ENCODE assay signal across 27 cellular contexts in the genomic region with DNA sequence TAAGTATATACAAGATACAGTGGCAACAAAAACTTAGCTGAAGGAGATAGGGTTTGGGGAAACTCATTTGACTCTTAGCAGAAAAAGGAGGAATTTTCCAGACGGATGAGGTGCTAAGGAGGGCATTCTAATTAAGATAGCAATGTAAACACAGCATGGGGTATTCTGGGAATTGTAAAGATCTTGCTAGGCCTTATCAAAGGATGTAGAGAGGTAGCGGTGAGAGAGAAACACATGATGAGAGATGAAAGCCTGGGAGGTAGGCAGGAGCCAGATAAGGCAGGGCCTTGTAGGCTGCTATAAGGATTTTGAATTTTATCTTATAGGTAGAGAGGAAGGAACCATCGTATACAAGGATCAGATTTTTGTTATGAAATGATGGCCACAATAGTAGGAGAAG.
"Had no signal": no experiment of that assay in that cellular context is flagged by ENCODE, and none has a peak within 500 bp of the region (broad histone marks: within the 10 kb centered on the region; RNA-seq: fewer than 3 reads in every experiment).

No MANE protein-coding gene starts in this region.

- H3K9me3 Mint-ChIP-seq: activated naive CD4-positive, alpha-beta T cell treated with anti-CD3 and anti-CD28 coated beads, Interleukin-2, amount 10 ng/mL, durations not matched to agents 7 days and 5 days; activated naive CD8-positive, alpha-beta T cell treated with anti-CD3 and anti-CD28 coated beads for 36 hours; activated T-helper 17 cell treated with anti-CD3 and anti-CD28 coated beads, Interleukin-2, amount 50 U/mL, for 72 hours had no signal

- H3K36me3 Mint-ChIP-seq: activated naive CD4-positive, alpha-beta T cell treated with anti-CD3 and anti-CD28 coated beads, Interleukin-2, amount 10 ng/mL, durations not matched to agents 7 days and 5 days; activated naive CD8-positive, alpha-beta T cell treated with anti-CD3 and anti-CD28 coated beads for 36 hours; T-cell had no signal

- ATAC-seq: activated CD4-positive, alpha-beta T cell treated with anti-CD3 and anti-CD28 coated beads for 36 hours; activated T-helper 17 cell treated with anti-CD3 and anti-CD28 coated beads, Interleukin-2, amount 50 U/mL, for 72 hours; Panc1; Right ventricle myocardium inferior; T-cell had no signal

- H3K27me3 ChIP-seq: brain microvascular endothelial cell, MG63 had no signal

- H3K36me3 ChIP-seq: brain microvascular endothelial cell, MG63 had no signal

- H3K27me3 Mint-ChIP-seq: activated CD4-positive, alpha-beta memory T cell treated with anti-CD3 and anti-CD28 coated beads, Interleukin-2, amount 10 ng/mL, durations not matched to agents 7 days and 5 days; activated CD4-positive, alpha-beta T cell treated with anti-CD3 and anti-CD28 coated beads for 36 hours; activated naive CD4-positive, alpha-beta T cell treated with anti-CD3 and anti-CD28 coated beads, Interleukin-2, amount 10 ng/mL, durations not matched to agents 7 days and 5 days; activated naive CD8-positive, alpha-beta T cell treated with anti-CD3 and anti-CD28 coated beads for 36 hours; activated T-helper 17 cell treated with anti-CD3 and anti-CD28 coated beads, Interleukin-2, amount 50 U/mL, for 72 hours; T-cell had no signal

- H3K4me1 Mint-ChIP-seq: activated CD4-positive, alpha-beta memory T cell treated with anti-CD3 and anti-CD28 coated beads, Interleukin-2, amount 10 ng/mL, durations not matched to agents 7 days and 5 days; activated CD4-positive, alpha-beta T cell treated with anti-CD3 and anti-CD28 coated beads for 36 hours; activated naive CD4-positive, alpha-beta T cell treated with anti-CD3 and anti-CD28 coated beads, Interleukin-2, amount 10 ng/mL, durations not matched to agents 7 days and 5 days; activated naive CD8-positive, alpha-beta T cell treated with anti-CD3 and anti-CD28 coated beads for 36 hours; activated T-helper 17 cell treated with anti-CD3 and anti-CD28 coated beads, Interleukin-2, amount 50 U/mL, for 72 hours; T-cell had no signal

- H3K27ac ChIP-seq: brain microvascular endothelial cell, SK-N-MC had no signal

- H3K9me3 ChIP-seq: MG63 had no signal

- H3K4me3 ChIP-seq: MG63, SK-N-MC had no signal

- H3K4me3 Mint-ChIP-seq: activated CD4-positive, alpha-beta memory T cell treated with anti-CD3 and anti-CD28 coated beads, Interleukin-2, amount 10 ng/mL, durations not matched to agents 7 days and 5 days; activated CD4-positive, alpha-beta T cell treated with anti-CD3 and anti-CD28 coated beads for 36 hours; activated naive CD4-positive, alpha-beta T cell treated with anti-CD3 and anti-CD28 coated beads, Interleukin-2, amount 10 ng/mL, durations not matched to agents 7 days and 5 days; activated naive CD8-positive, alpha-beta T cell treated with anti-CD3 and anti-CD28 coated beads for 36 hours; activated T-helper 17 cell treated with anti-CD3 and anti-CD28 coated beads, Interleukin-2, amount 50 U/mL, for 72 hours; T-cell had no signal

- H3K27ac Mint-ChIP-seq: activated CD4-positive, alpha-beta memory T cell treated with anti-CD3 and anti-CD28 coated beads, Interleukin-2, amount 10 ng/mL, durations not matched to agents 7 days and 5 days; activated CD4-positive, alpha-beta T cell treated with anti-CD3 and anti-CD28 coated beads for 36 hours; activated naive CD4-positive, alpha-beta T cell treated with anti-CD3 and anti-CD28 coated beads, Interleukin-2, amount 10 ng/mL, durations not matched to agents 7 days and 5 days; activated naive CD8-positive, alpha-beta T cell treated with anti-CD3 and anti-CD28 coated beads for 36 hours; activated T-helper 17 cell treated with anti-CD3 and anti-CD28 coated beads, Interleukin-2, amount 50 U/mL, for 72 hours; T-cell had no signal

- DNase-seq: activated CD4-positive, alpha-beta memory T cell treated with anti-CD3 and anti-CD28 coated beads, Interleukin-2, amount 10 ng/mL, durations not matched to agents 7 days and 5 days; activated CD4-positive, alpha-beta T cell treated with anti-CD3 and anti-CD28 coated beads for 36 hours; activated CD4-positive, alpha-beta T cell treated with anti-CD3 and anti-CD28 coated beads, Interleukin-2, amount 50 U/mL, for 1 hour; activated gamma-delta T cell; activated naive CD4-positive, alpha-beta T cell treated with anti-CD3 and anti-CD28 coated beads, Interleukin-2, amount 10 ng/mL, durations not matched to agents 7 days and 5 days; activated naive CD8-positive, alpha-beta T cell treated with anti-CD3 and anti-CD28 coated beads for 36 hours; activated T-cell treated with anti-CD3 and anti-CD28 coated beads for 4 hours; activated T-cell treated with anti-CD3 and anti-CD28 coated beads, Interleukin-2, amount 50 U/mL, for 48 hours; brain microvascular endothelial cell; MG63; MV-4-11; NCI-H1105; NCI-H1436; NCI-H1694 treated with DMSO at 0.1 percent for 48 hours; NCI-H2029 treated with DMSO at 0.1 percent for 48 hours; NCI-H345; NCI-H510A; NCI-H526 treated with DMSO at 0.1 percent for 48 hours; NCI-H82; RPMI8226; T-cell; T-helper 2 cell; T1000 had no signal
